In the genomic region with DNA sequence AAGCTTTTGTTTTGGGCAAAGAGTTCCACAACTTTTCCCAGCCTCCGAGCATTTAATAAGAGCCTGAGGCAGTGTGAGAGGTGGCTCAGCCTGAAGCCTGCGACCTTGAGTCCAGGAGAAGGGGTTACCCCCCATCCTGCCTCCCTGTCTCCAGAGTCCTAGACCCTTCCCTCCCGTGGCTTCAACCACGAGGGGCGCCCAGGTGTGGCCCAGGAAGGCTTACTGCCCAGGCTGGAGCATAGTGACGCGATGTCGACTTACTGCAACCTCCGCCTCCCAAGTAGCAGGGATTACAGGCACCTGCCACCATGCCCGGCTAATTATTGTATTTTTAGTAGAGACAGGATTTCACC, we compare ENCODE assay signal across 1 cellular context.
TF ChIP-seq lines count a peak whose summit lies in the region.

No MANE protein-coding gene starts in this region.

TF ChIP-seq in GM12878, 131 proteins besides CTCF, POLR2A, EP300 and RAD21:
- TF ChIP-seq NR2C2 (IDR thresholded peaks at IDR 0.05; ENCODE audit: borderline replicate concordance, control insufficient read depth, insufficient read length, low read depth) (no peak), IKZF1 (conservative IDR thresholded peaks at IDR 0.05) (no peak)
